Comparison of ENCODE assay signal across 8 cellular contexts in genomic region chr12:109879332-109880048, GRCh38. TPM values are rescaled to one million over a fixed set of nuclear protein-coding genes. Genes with fewer than 3 reads are reported as not detected.
DNase-seq lines count a peak whose midpoint lies in the region; ATAC-seq lines count a peak whose summit lies in the region.

No MANE protein-coding gene starts in this region.

- peak overlapping the region; percentile 82 to 92 (median 87) for H3K4me3 ChIP-seq in subcutaneous abdominal adipose tissue (ENCODE audit: low read depth in 1 of 5, low read length in 5 of 5)

- H3K9ac ChIP-seq in subcutaneous abdominal adipose tissue (ENCODE audit: low read length in 5 of 5) = peak overlapping the region; percentile 77 to 97 (median 91)

- peaks cover 45% of the 10 kb centered on the region for H3K4me1 Mint-ChIP-seq in activated naive CD4-positive, alpha-beta T cell treated with anti-CD3 and anti-CD28 coated beads for 36 hours (ENCODE audit: low read depth)
- peaks cover 41% of the 10 kb centered on the region for H3K4me1 Mint-ChIP-seq in activated naive CD8-positive, alpha-beta T cell treated with anti-CD3 and anti-CD28 coated beads, Interleukin-2, amount 50 U/mL, for 24 hours

- H3K27ac ChIP-seq in subcutaneous abdominal adipose tissue (ENCODE audit: low read depth, low read length) = peak overlapping the region; percentile 48

- CTCF ChIA-PET in activated naive CD4-positive, alpha-beta T cell treated with anti-CD3 and anti-CD28 coated beads for 36 hours (lab: Charles Lee) = interaction anchor here (0.7 to 1.6 kb wide), 8 partner anchors 9 to 75 kb away, joined by 3 to 4 read pairs (median 4); no protein-coding TSS in a partner anchor

- no peaks in the 10 kb centered on the region for H3K36me3 Mint-ChIP-seq in activated naive CD4-positive, alpha-beta T cell treated with anti-CD3 and anti-CD28 coated beads for 36 hours (ENCODE audit: low read depth)
- no peaks in the 10 kb centered on the region for H3K36me3 Mint-ChIP-seq in activated naive CD8-positive, alpha-beta T cell treated with anti-CD3 and anti-CD28 coated beads, Interleukin-2, amount 50 U/mL, for 24 hours (ENCODE audit: low read depth)

- H3K36me3 ChIP-seq in subcutaneous abdominal adipose tissue (ENCODE audit: control insufficient read depth in 5 of 5, insufficient read depth in 5 of 5, low read length in 5 of 5) = no peaks in the 10 kb centered on the region

- H3K27me3 ChIP-seq in subcutaneous abdominal adipose tissue (ENCODE audit: control insufficient read depth in 5 of 5, insufficient read depth in 4 of 5, low read length in 5 of 5) = no peaks in the 10 kb centered on the region

- intact Hi-C loops in activated naive CD4-positive, alpha-beta T cell treated with anti-CD3 and anti-CD28 coated beads for 36 hours (cut with micrococcal nuclease) = loop anchor here (1.0 to 5.0 kb wide), 6 partner anchors 26 to 361 kb away; partner anchors contain the start of genes FAM222A, MMAB and MVK

- H3K4me3 Mint-ChIP-seq in activated naive CD4-positive, alpha-beta T cell treated with anti-CD3 and anti-CD28 coated beads for 36 hours = peak overlapping the region; percentile 93
- peak overlapping the region; percentile 98 for H3K4me3 Mint-ChIP-seq in activated naive CD8-positive, alpha-beta T cell treated with anti-CD3 and anti-CD28 coated beads, Interleukin-2, amount 50 U/mL, for 24 hours

- no peaks in the 10 kb centered on the region for H3K27me3 Mint-ChIP-seq in activated naive CD4-positive, alpha-beta T cell treated with anti-CD3 and anti-CD28 coated beads for 36 hours (ENCODE audit: low read depth)
- H3K27me3 Mint-ChIP-seq in activated naive CD8-positive, alpha-beta T cell treated with anti-CD3 and anti-CD28 coated beads, Interleukin-2, amount 50 U/mL, for 24 hours = no peaks in the 10 kb centered on the region

- peaks cover 7 to 31% (median 24%) of the 10 kb centered on the region in 5 donors for H3K4me1 ChIP-seq in subcutaneous abdominal adipose tissue (ENCODE audit: control insufficient read depth in 5 of 5, insufficient read depth in 5 of 5, low read length in 5 of 5)

- no peaks in the 10 kb centered on the region for H3K9me3 ChIP-seq in subcutaneous abdominal adipose tissue (ENCODE audit: control insufficient read depth in 5 of 5, low read length in 5 of 5)

- ATAC-seq in activated naive CD8-positive, alpha-beta T cell treated with anti-CD3 and anti-CD28 coated beads, Interleukin-2, amount 50 U/mL, for 24 hours = no peak
- ATAC-seq in GM21737 (IDR thresholded peaks at IDR 0.05; ENCODE audit: unreplicated experiment) (no peak), left lobe of liver (no peak)

- H3K9me3 Mint-ChIP-seq in activated naive CD4-positive, alpha-beta T cell treated with anti-CD3 and anti-CD28 coated beads for 36 hours = no peaks in the 10 kb centered on the region
- H3K9me3 Mint-ChIP-seq in activated naive CD8-positive, alpha-beta T cell treated with anti-CD3 and anti-CD28 coated beads, Interleukin-2, amount 50 U/mL, for 24 hours = no peaks in the 10 kb centered on the region

- peak overlapping the region; percentile 66 for H3K27ac Mint-ChIP-seq in activated naive CD4-positive, alpha-beta T cell treated with anti-CD3 and anti-CD28 coated beads for 36 hours
- H3K27ac Mint-ChIP-seq in activated naive CD8-positive, alpha-beta T cell treated with anti-CD3 and anti-CD28 coated beads, Interleukin-2, amount 50 U/mL, for 24 hours = peak overlapping the region; percentile 90

- peak; percentile 17 for DNase-seq in activated naive CD4-positive, alpha-beta T cell treated with anti-CD3 and anti-CD28 coated beads for 36 hours
- DNase-seq in activated naive CD4-positive, alpha-beta T cell treated with anti-CD3 and anti-CD28 coated beads, Interleukin-2, amount 50 U/mL, for 16 hours = no peak
- DNase-seq in activated naive CD8-positive, alpha-beta T cell treated with anti-CD3 and anti-CD28 coated beads, Interleukin-2, amount 50 U/mL, for 24 hours = no peak
- DNase-seq in iris pigment epithelial cell (ENCODE audit: low read depth) = peak; percentile 9
- no peak for DNase-seq in left lobe of liver (ENCODE audit: low spot score)
- no peak for DNase-seq in DMS53 treated with DMSO at 0.1 percent for 48 hours (lab: John Stamatoyannopoulos, UW; ENCODE audit: unreplicated experiment)

RNA-seq across cellular contexts. Expression of gene GLTP, which starts 0.9 kb away (rescaled TPM):
- total RNA-seq in activated naive CD4-positive, alpha-beta T cell treated with anti-CD3 and anti-CD28 coated beads for 36 hours = 10 to 100 TPM; 18.1 to 19.9 TPM
- total RNA-seq in left lobe of liver = 8.8 TPM

RNA-seq across cellular contexts. Expression of gene TCHP, which starts 20.6 kb away (rescaled TPM):
- 10 to 100 TPM; 19.6 to 20.9 TPM for total RNA-seq in activated naive CD4-positive, alpha-beta T cell treated with anti-CD3 and anti-CD28 coated beads for 36 hours
- 7.7 TPM for total RNA-seq in left lobe of liver

RNA-seq across cellular contexts. Expression of gene TRPV4, which starts 46.3 kb away (rescaled TPM):
- total RNA-seq in activated naive CD4-positive, alpha-beta T cell treated with anti-CD3 and anti-CD28 coated beads for 36 hours = not detected
- 6.7 TPM for total RNA-seq in left lobe of liver

Comparison
In these comparisons a context has a peak if more than half of its experiments do, and no peak if none do; other contexts are left out.
1. DNase-seq: peak in activated naive CD4-positive, alpha-beta T cell treated with anti-CD3 and anti-CD28 coated beads for 36 hours (single experiment) and iris pigment epithelial cell (single experiment); none in activated naive CD4-positive, alpha-beta T cell treated with anti-CD3 and anti-CD28 coated beads, Interleukin-2, amount 50 U/mL, for 16 hours (single experiment), activated naive CD8-positive, alpha-beta T cell treated with anti-CD3 and anti-CD28 coated beads, Interleukin-2, amount 50 U/mL, for 24 hours (single experiment), left lobe of liver (single experiment) and DMS53 treated with DMSO at 0.1 percent for 48 hours (single experiment).